27 cellular contexts compared by ENCODE assay signal in the genomic region with DNA sequence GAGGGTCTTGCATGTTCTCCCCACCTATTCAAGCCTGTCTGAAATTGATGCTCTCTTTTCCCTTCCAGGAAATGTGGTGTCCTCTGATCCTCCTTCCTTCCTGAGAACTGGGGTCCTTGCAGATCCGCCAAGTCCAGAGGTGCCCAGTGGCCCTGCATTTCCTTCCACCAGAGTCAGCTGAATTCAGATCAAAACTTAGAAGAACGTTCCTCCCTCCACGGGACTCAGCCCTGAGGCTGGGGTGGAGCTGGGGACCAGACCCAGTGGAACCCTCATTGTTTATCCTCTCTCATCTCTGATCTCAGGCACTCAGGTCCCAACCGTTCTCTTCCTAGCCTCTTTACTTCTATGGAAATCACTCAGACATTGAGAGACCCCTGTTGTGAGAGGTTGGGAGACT.
"Had no signal": no experiment of that assay in that cellular context is flagged by ENCODE, and none has a peak within 500 bp of the region (broad histone marks: within the 10 kb centered on the region; RNA-seq: fewer than 3 reads in every experiment).

No MANE protein-coding gene starts in this region.

- H3K9me3 ChIP-seq: mucosa of descending colon, psoas muscle, right atrium auricular region, right lobe of liver, tibial nerve, uterus had no signal

- H3K27ac ChIP-seq: hepatocyte, left ventricle myocardium inferior, parathyroid adenoma, psoas muscle, right atrium auricular region, right lobe of liver, tibial nerve, uterus had no signal

- H3K9ac ChIP-seq: parathyroid adenoma had no signal

- H3K36me3 Mint-ChIP-seq: naive thymus-derived CD4-positive, alpha-beta T cell; natural killer cell treated with Interleukin-12 subunit alpha and Interleukin-12 subunit beta and Interleukin-15 and Interleukin-18, amount 100 ng/mL, for 72 hours; stimulated activated memory B cell treated with anti-CD40 and anti-IgM and Interleukin-4, amounts not matched to agents 10 μg/mL and 1 μg/mL and 100 μg/mL, for 72 hours; type B pancreatic cell had no signal

- H3K4me3 Mint-ChIP-seq: naive thymus-derived CD4-positive, alpha-beta T cell; natural killer cell treated with Interleukin-12 subunit alpha and Interleukin-12 subunit beta and Interleukin-15 and Interleukin-18, amount 100 ng/mL, for 72 hours; neural crest cell; stimulated activated memory B cell treated with anti-CD40 and anti-IgM and Interleukin-4, amounts not matched to agents 10 μg/mL and 1 μg/mL and 100 μg/mL, for 72 hours; stimulated activated naive CD8-positive, alpha-beta T cell treated with anti-CD3 and anti-CD28 coated beads, Interleukin-15, amount 100 ng/mL, for 72 hours; type B pancreatic cell had no signal

- ATAC-seq: left colon; mucosa of descending colon; naive thymus-derived CD4-positive, alpha-beta T cell; natural killer cell treated with Interleukin-12 subunit alpha and Interleukin-12 subunit beta and Interleukin-15 and Interleukin-18, amount 100 ng/mL, for 72 hours; psoas muscle; right lobe of liver; stimulated activated memory B cell treated with anti-CD40 and anti-IgM and Interleukin-4, amounts not matched to agents 10 μg/mL and 1 μg/mL and 100 μg/mL, for 72 hours; stimulated activated naive CD8-positive, alpha-beta T cell treated with anti-CD3 and anti-CD28 coated beads, Interleukin-15, amount 100 ng/mL, for 72 hours had no signal

- H3K9me3 Mint-ChIP-seq: natural killer cell treated with Interleukin-12 subunit alpha and Interleukin-12 subunit beta and Interleukin-15 and Interleukin-18, amount 100 ng/mL, for 72 hours; stimulated activated naive CD8-positive, alpha-beta T cell treated with anti-CD3 and anti-CD28 coated beads, Interleukin-15, amount 100 ng/mL, for 72 hours had no signal

- H3K27ac Mint-ChIP-seq: naive thymus-derived CD4-positive, alpha-beta T cell; natural killer cell treated with Interleukin-12 subunit alpha and Interleukin-12 subunit beta and Interleukin-15 and Interleukin-18, amount 100 ng/mL, for 72 hours; stimulated activated memory B cell treated with anti-CD40 and anti-IgM and Interleukin-4, amounts not matched to agents 10 μg/mL and 1 μg/mL and 100 μg/mL, for 72 hours; type B pancreatic cell had no signal

- H3K4me2 ChIP-seq: hepatocyte, smooth muscle cell had no signal

- H3K4me3 ChIP-seq: hepatocyte, left ventricle myocardium inferior, lung, mucosa of descending colon, psoas muscle, right atrium auricular region, right lobe of liver, smooth muscle cell, tibial nerve, uterus had no signal

- H3K36me3 ChIP-seq: left ventricle myocardium inferior, right atrium auricular region, right lobe of liver, tibial nerve, uterus had no signal

- DNase-seq: left colon; left ventricle myocardium inferior; mesendoderm; midbrain; mucosa of descending colon; naive thymus-derived CD4-positive, alpha-beta T cell; nucleus accumbens; psoas muscle; right lobe of liver; stimulated activated CD4-positive, alpha-beta T cell treated with anti-CD3 and anti-CD28 coated beads, Interleukin-1b, Interleukin-23, amount 100 ng/mL, for 48 hours; stimulated activated CD4-positive, alpha-beta T cell treated with anti-CD3 and anti-CD28 coated beads, Interleukin-2, amount 100 ng/mL, for 48 hours; stimulated activated CD4-positive, alpha-beta T cell treated with anti-CD3 and anti-CD28 coated beads, Interleukin-4, amount 100 ng/mL, for 4 hours; stimulated activated CD8-positive, alpha-beta memory T cell treated with anti-CD3 and anti-CD28 coated beads, Interleukin-4, amount 100 ng/mL, for 48 hours; stimulated activated naive CD4-positive, alpha-beta T cell treated with Interleukin-2 at 50 U/mL for 16 hours; stimulated activated naive CD8-positive, alpha-beta T cell treated with anti-CD3 and anti-CD28 coated beads, Interleukin-15, amount 100 ng/mL, for 72 hours; substantia nigra; uterus had no signal

- H3K4me1 ChIP-seq: left ventricle myocardium inferior, parathyroid adenoma, psoas muscle, right atrium auricular region, right lobe of liver, tibial nerve, uterus had no signal

- H3K27me3 ChIP-seq: hepatocyte, right atrium auricular region, right lobe of liver, tibial nerve, uterus had no signal

- H3K27me3 Mint-ChIP-seq: stimulated activated memory B cell treated with anti-CD40 and anti-IgM and Interleukin-4, amounts not matched to agents 10 μg/mL and 1 μg/mL and 100 μg/mL, for 72 hours had no signal

- H3K4me1 Mint-ChIP-seq: naive thymus-derived CD4-positive, alpha-beta T cell; neural crest cell; stimulated activated memory B cell treated with anti-CD40 and anti-IgM and Interleukin-4, amounts not matched to agents 10 μg/mL and 1 μg/mL and 100 μg/mL, for 72 hours; stimulated activated naive CD8-positive, alpha-beta T cell treated with anti-CD3 and anti-CD28 coated beads, Interleukin-15, amount 100 ng/mL, for 72 hours had no signal
